ENCODE assay signal across 11 cellular contexts in the genomic region with DNA sequence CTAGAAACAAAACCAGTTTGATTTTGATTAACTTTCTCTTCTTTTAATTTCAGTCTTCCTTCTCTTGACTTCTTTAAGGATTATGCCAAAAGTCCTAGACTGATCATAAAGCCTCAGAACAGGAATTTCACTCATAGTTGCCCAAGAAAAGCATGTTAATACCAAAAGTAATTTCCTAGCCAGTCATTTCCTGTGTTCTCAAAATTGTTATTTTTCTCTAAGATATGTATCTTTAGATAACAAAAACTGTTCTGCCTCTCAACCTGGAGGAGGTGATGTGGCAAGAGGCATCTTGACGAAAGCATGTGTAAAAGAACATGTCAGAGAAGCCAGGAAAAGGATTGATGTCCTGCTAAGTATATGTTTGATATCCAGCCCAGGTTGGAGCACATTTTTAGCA.
DNase-seq lines count a peak whose midpoint lies in the region; ATAC-seq and TF ChIP-seq lines count a peak whose summit lies in the region.
"Had no signal": no experiment of that assay in that cellular context is flagged by ENCODE, and none has a peak within 500 bp of the region (broad histone marks: within the 10 kb centered on the region; RNA-seq: fewer than 3 reads in every experiment).

No MANE protein-coding gene starts in this region.

- ATAC-seq in GM21367 (IDR thresholded peaks at IDR 0.05; ENCODE audit: unreplicated experiment), result no peak
- ATAC-seq: stimulated activated naive CD8-positive, alpha-beta T cell treated with anti-CD3 and anti-CD28 coated beads, Interleukin-15, Interleukin-2, amounts not matched to agents 100 U/mL and 50 U/mL, for 24 hours had no signal

- no peaks in the 10 kb centered on the region for H3K36me3 ChIP-seq in PC-9 (ENCODE audit: low read depth)
- H3K36me3 ChIP-seq in osteoblast (ENCODE audit: insufficient read depth, low read length), result peaks cover 14% of the 10 kb centered on the region

- H3K27me3 ChIP-seq in PC-9 (ENCODE audit: insufficient read depth, low read depth) (no peaks in the 10 kb centered on the region), osteoblast (ENCODE audit: insufficient read depth, low read length) (no peaks in the 10 kb centered on the region)

- H3K36me3 Mint-ChIP-seq in glutamatergic neuron (ENCODE audit: unreplicated experiment), result no peaks in the 10 kb centered on the region

- H2AFZ ChIP-seq in PC-9 (no peak overlapping the region), osteoblast (ENCODE audit: low read length) (no peak overlapping the region)

- H3K4me1 Mint-ChIP-seq in glutamatergic neuron (ENCODE audit: low read depth, unreplicated experiment), result peaks cover 33% of the 10 kb centered on the region

- H3K4me3 Mint-ChIP-seq in glutamatergic neuron (ENCODE audit: unreplicated experiment), result no peak overlapping the region

- no peaks in the 10 kb centered on the region for H3K27me3 Mint-ChIP-seq in glutamatergic neuron (ENCODE audit: unreplicated experiment)

- no peak for TF ChIP-seq CTCF in PC-9 (conservative IDR thresholded peaks at IDR 0.05)
- TF ChIP-seq CTCF in osteoblast (IDR thresholded peaks at IDR 0.05; ENCODE audit: extremely low read depth, low read depth, low read length), result no peak
- no peak for TF ChIP-seq CTCF in glutamatergic neuron (IDR thresholded peaks at IDR 0.05; ENCODE audit: partially characterized antibody, unreplicated experiment)

- H3K79me2 ChIP-seq in PC-9 (ENCODE audit: low read depth), result 0 out of 2 replicates have a peak, but pooled peaks cover 11% of the 10 kb centered on the region
- H3K79me2 ChIP-seq in osteoblast (ENCODE audit: insufficient read depth, low read length), result peaks cover 86% of the 10 kb centered on the region

- H3K9me3 ChIP-seq in PC-9 (ENCODE audit: insufficient read depth, low read depth) (no peaks in the 10 kb centered on the region), osteoblast (ENCODE audit: low read depth, low read length) (no peaks in the 10 kb centered on the region)

- POLR2A ChIA-PET in PC-9 (lab: Charles Lee; ENCODE audit: unreplicated experiment), result no interaction called here

- H4K20me1 ChIP-seq in PC-9 (ENCODE audit: insufficient read depth) (no peaks in the 10 kb centered on the region; the same call in 1 of the 2 replicates), osteoblast (ENCODE audit: insufficient read depth, low read length) (no peaks in the 10 kb centered on the region)

- H3K4me1 ChIP-seq in PC-9 (replicated peaks; ENCODE audit: insufficient read depth) (peaks cover 47% of the 10 kb centered on the region), osteoblast (ENCODE audit: insufficient read depth, low read length) (peaks cover 92% of the 10 kb centered on the region)

- no peaks in the 10 kb centered on the region for H3K9me2 ChIP-seq in PC-9 (ENCODE audit: insufficient read depth)

- intact Hi-C loops in PC-9 (cut with micrococcal nuclease; ENCODE audit: unreplicated experiment), result loop anchor here (2.0 kb wide), 1 partner anchor 36 kb away; no protein-coding TSS in a partner anchor

- peaks cover 3% of the 10 kb centered on the region for H3K9me3 Mint-ChIP-seq in glutamatergic neuron (ENCODE audit: unreplicated experiment)

- no peak overlapping the region for H3K27ac Mint-ChIP-seq in glutamatergic neuron (ENCODE audit: unreplicated experiment)

- no peak overlapping the region for H3K4me3 ChIP-seq in PC-9
- H3K4me3 ChIP-seq in osteoblast (ENCODE audit: insufficient read depth, low read length), result peak overlapping the region; percentile 9

- CTCF ChIA-PET in PC-9 (lab: Charles Lee), result no interaction called here

- peaks cover 11% of the 10 kb centered on the region; the same call in 1 of the 2 replicates for H3F3A ChIP-seq in PC-9 (ENCODE audit: insufficient read depth, low read depth)

- DNase-seq in EH (ENCODE audit: low read depth), result peak; percentile 89
- DNase-seq in PC-9, result no peak
- DNase-seq in dermis blood vessel endothelial cell, result peak; percentile 82
- DNase-seq in osteoblast (ENCODE audit: insufficient read length, low spot score, missing footprints), result no peak
- DNase-seq in NCI-H1436 treated with DMSO at 0.1 percent for 48 hours (lab: John Stamatoyannopoulos, UW), result no peak
- no peak for DNase-seq in glutamatergic neuron
- no peak for DNase-seq in NCI-H526 (lab: John Stamatoyannopoulos, UW)
- DNase-seq: activated T-cell treated with anti-CD3 and anti-CD28 coated beads for 4 hours; KBM-7; stimulated activated naive CD8-positive, alpha-beta T cell treated with anti-CD3 and anti-CD28 coated beads, Interleukin-15, Interleukin-2, amounts not matched to agents 100 U/mL and 50 U/mL, for 24 hours had no signal

- BruUV-seq in PC-9 (replicated peaks; lab: Mats Ljungman, UMichigan), result no TSS peak

- peak overlapping the region; percentile 29; the same call in 1 of the 2 replicates for H3K4me2 ChIP-seq in PC-9
- H3K4me2 ChIP-seq in osteoblast (ENCODE audit: insufficient read depth, low read length), result peak overlapping the region; percentile 53

- 0 out of 2 replicates have a peak overlapping the region, but pooled peaks have one; percentile 24 for H3K27ac ChIP-seq in PC-9
- peak overlapping the region; percentile 93 for H3K27ac ChIP-seq in osteoblast (ENCODE audit: low read depth, low read length)

Comparison
In these comparisons a context has a peak if more than half of its experiments do, and no peak if none do; other contexts are left out.
1. DNase-seq: peak in EH (single experiment) and dermis blood vessel endothelial cell (single experiment); none in PC-9 (0 of 2), osteoblast (single experiment), NCI-H1436 treated with DMSO at 0.1 percent for 48 hours (single experiment), glutamatergic neuron (single experiment) and NCI-H526 (0 of 2).